In genomic region chr5:159095882-159096554, GRCh38 we compare ENCODE assay signal across 11 cellular contexts. TPM values are rescaled to one million over a fixed set of nuclear protein-coding genes. Genes with fewer than 3 reads are reported as not detected.
A peak's percentile ranks its signal among the peaks of the same experiment; 100 is the strongest.
DNase-seq lines count a peak whose midpoint lies in the region; ATAC-seq and TF ChIP-seq lines count a peak whose summit lies in the region.
"Had no signal": no experiment of that assay in that cellular context is flagged by ENCODE, and none has a peak within 500 bp of the region (broad histone marks: within the 10 kb centered on the region; RNA-seq: fewer than 3 reads in every experiment).

No MANE protein-coding gene starts in this region.

- H3K36me3 Mint-ChIP-seq in activated naive CD8-positive, alpha-beta T cell treated with anti-CD3 and anti-CD28 coated beads for 36 hours = no peaks in the 10 kb centered on the region

- no peak overlapping the region for H3K27ac Mint-ChIP-seq in activated naive CD8-positive, alpha-beta T cell treated with anti-CD3 and anti-CD28 coated beads for 36 hours

- POLR2A ChIA-PET in AG04449 (lab: Yijun Ruan, JAX) = no interaction called here

- peak overlapping the region; percentile 99 for H3K9ac ChIP-seq in Karpas-422 (ENCODE audit: low read length)

- CTCF ChIA-PET in AG04449 (lab: Yijun Ruan, JAX) = no interaction called here

- H3K4me2 ChIP-seq in Karpas-422 (ENCODE audit: low read depth, low read length, poor library complexity, severe bottlenecking) (peak overlapping the region; percentile 89), osteoblast (ENCODE audit: insufficient read depth, low read length) (peak overlapping the region; percentile 99)

- ATAC-seq in GM19035 (IDR thresholded peaks at IDR 0.05; ENCODE audit: unreplicated experiment) = no peak
- ATAC-seq: left colon had no signal

- H3K36me3 ChIP-seq in Karpas-422 (ENCODE audit: insufficient read depth, low read length) (peaks cover 53% of the 10 kb centered on the region), esophagus (ENCODE audit: control insufficient read depth in 2 of 2, insufficient read depth in 2 of 2, low read length in 1 of 2) (no peaks in the 10 kb centered on the region), osteoblast (ENCODE audit: insufficient read depth, low read length) (peaks cover 12% of the 10 kb centered on the region)

- H3K4me3 Mint-ChIP-seq in activated naive CD8-positive, alpha-beta T cell treated with anti-CD3 and anti-CD28 coated beads for 36 hours = no peak overlapping the region

- peaks cover 29% of the 10 kb centered on the region for H3K4me1 Mint-ChIP-seq in activated naive CD8-positive, alpha-beta T cell treated with anti-CD3 and anti-CD28 coated beads for 36 hours

- H3K4me3 ChIP-seq in AG04449 (ENCODE audit: low read depth, low read length) = peak overlapping the region; percentile 83
- peak overlapping the region; percentile 94 for H3K4me3 ChIP-seq in Karpas-422 (ENCODE audit: low read length)
- peak overlapping the region in 1 of 2 donors; percentile 32 for H3K4me3 ChIP-seq in esophagus (ENCODE audit: low read depth in 1 of 2, low read length in 2 of 2)
- peak overlapping the region; percentile 99 for H3K4me3 ChIP-seq in osteoblast (ENCODE audit: insufficient read depth, low read length)

- TF ChIP-seq CTCF in AG04449 (IDR thresholded peaks at IDR 0.05; ENCODE audit: insufficient read depth, low read length, missing control alignments) = no peak
- TF ChIP-seq CTCF in osteoblast (IDR thresholded peaks at IDR 0.05; ENCODE audit: extremely low read depth, low read depth, low read length) = no peak

- peak overlapping the region; percentile 97 for H3K27ac ChIP-seq in Karpas-422 (ENCODE audit: low read length)
- H3K27ac ChIP-seq in esophagus (ENCODE audit: low read depth in 2 of 2, low read length in 1 of 2) = peak overlapping the region; percentile 17 to 74
- peak overlapping the region; percentile 98 for H3K27ac ChIP-seq in osteoblast (ENCODE audit: low read depth, low read length)

- H2AFZ ChIP-seq in Karpas-422 (ENCODE audit: low read length) = no peak overlapping the region
- H2AFZ ChIP-seq in osteoblast (ENCODE audit: low read length) = no peak overlapping the region

- DNase-seq in AG04449 (ENCODE audit: low read depth, low spot score) (no peak), Karpas-422 (peak; percentile 78), osteoblast (ENCODE audit: insufficient read length, low spot score, missing footprints) (peak; percentile 84), NCI-H748 treated with DMSO at 0.1 percent for 48 hours (lab: John Stamatoyannopoulos, UW) (no peak), putamen (ENCODE audit: low spot score) (no peak)
- no peak for DNase-seq in activated naive CD8-positive, alpha-beta T cell treated with anti-CD3 and anti-CD28 coated beads for 36 hours
- DNase-seq: activated naive CD4-positive, alpha-beta T cell treated with anti-CD3 and anti-CD28 coated beads, Interleukin-2, amount 50 U/mL, for 16 hours; left colon; NCI-H1694 treated with DMSO at 0.1 percent for 48 hours had no signal

- no peaks in the 10 kb centered on the region for H3K9me2 ChIP-seq in Karpas-422 (replicated peaks; ENCODE audit: insufficient read depth, low read length)

- WGBS in esophagus, 2 donors = 41 to 45% methylated on average over 27 of the region's 27 CpGs

- peaks cover 85% of the 10 kb centered on the region for H3K79me2 ChIP-seq in Karpas-422 (ENCODE audit: low read length)
- H3K79me2 ChIP-seq in osteoblast (ENCODE audit: insufficient read depth, low read length) = peaks cover 80% of the 10 kb centered on the region

- no peaks in the 10 kb centered on the region for H3K9me3 Mint-ChIP-seq in activated naive CD8-positive, alpha-beta T cell treated with anti-CD3 and anti-CD28 coated beads for 36 hours

- peaks cover 70% of the 10 kb centered on the region for H3K27me3 Mint-ChIP-seq in activated naive CD8-positive, alpha-beta T cell treated with anti-CD3 and anti-CD28 coated beads for 36 hours

- H3K4me1 ChIP-seq in Karpas-422 (ENCODE audit: low read length) = peaks cover 66% of the 10 kb centered on the region
- peaks cover 2 to 6% of the 10 kb centered on the region in 2 donors for H3K4me1 ChIP-seq in esophagus (ENCODE audit: control insufficient read depth in 2 of 2, insufficient read depth in 2 of 2, low read length in 1 of 2)
- H3K4me1 ChIP-seq in osteoblast (ENCODE audit: insufficient read depth, low read length) = peaks cover 43% of the 10 kb centered on the region

- no peaks in the 10 kb centered on the region for H3K9me3 ChIP-seq in Karpas-422 (ENCODE audit: low read length)
- peaks cover 0 to 2% of the 10 kb centered on the region in 2 donors for H3K9me3 ChIP-seq in esophagus (ENCODE audit: control insufficient read depth in 2 of 2, insufficient read depth in 1 of 2, low read depth in 1 of 2, low read length in 1 of 2)
- no peaks in the 10 kb centered on the region for H3K9me3 ChIP-seq in osteoblast (ENCODE audit: low read depth, low read length)

- H3K27me3 ChIP-seq in Karpas-422 (ENCODE audit: low read length) (no peaks in the 10 kb centered on the region), esophagus (ENCODE audit: control insufficient read depth in 1 of 2, insufficient read depth in 2 of 2, low read length in 2 of 2) (peaks cover 14 to 16% of the 10 kb centered on the region in 2 donors), osteoblast (ENCODE audit: insufficient read depth, low read length) (no peaks in the 10 kb centered on the region)

- H4K20me1 ChIP-seq in Karpas-422 (ENCODE audit: insufficient read depth, low read depth, low read length) (no peaks in the 10 kb centered on the region), osteoblast (ENCODE audit: insufficient read depth, low read length) (no peaks in the 10 kb centered on the region)

RNA-seq across cellular contexts. Expression of gene EBF1, which starts 3.7 kb away (rescaled TPM):
- 93.1 and 101 TPM in 2 replicates for total RNA-seq in Karpas-422 (2014; rRNA removed; shearing (Covaris generic); ENCODE audit: low replicate concordance)
- polyA plus RNA-seq in esophagus = 1 to 10 TPM in 1 of 2 donors, under 1 TPM in 1; 0.79 to 1.3 TPM
- total RNA-seq in osteoblast = 66.2 and 72.2 TPM in 2 replicates
- under 1 TPM; 0.21 to 0.22 TPM for total RNA-seq in activated naive CD8-positive, alpha-beta T cell treated with anti-CD3 and anti-CD28 coated beads for 36 hours

Comparison
In these comparisons a context has a peak if more than half of its experiments do, and no peak if none do; other contexts are left out.
1. DNase-seq: peak in Karpas-422 (single experiment) and osteoblast (single experiment); none in AG04449 (single experiment), NCI-H748 treated with DMSO at 0.1 percent for 48 hours (single experiment), activated naive CD8-positive, alpha-beta T cell treated with anti-CD3 and anti-CD28 coated beads for 36 hours (single experiment) and putamen (single experiment).
2. H3K27ac ChIP-seq: peak in every context shown above with its lines; median percentile 98 in osteoblast; 97 in Karpas-422; 46 in esophagus.
3. RNA of gene EBF1, which starts 3.7 kb away (total RNA-seq): 93.1 to 101 TPM in Karpas-422 and 66.2 to 72.2 TPM in osteoblast; 0.21 to 0.22 TPM in activated naive CD8-positive, alpha-beta T cell treated with anti-CD3 and anti-CD28 coated beads for 36 hours; every median in the first group is over 10 times any median in the second.